24 cellular contexts compared by ENCODE assay signal in genomic region chr1:39628807-39629347, GRCh38. TPM values are rescaled to one million over a fixed set of nuclear protein-coding genes. Genes with fewer than 3 reads are reported as not detected.
DNase-seq lines count a peak whose midpoint lies in the region; ATAC-seq, FAIRE-seq and TF ChIP-seq lines count a peak whose summit lies in the region.
"Had no signal": no experiment of that assay in that cellular context is flagged by ENCODE, and none has a peak within 500 bp of the region (broad histone marks: within the 10 kb centered on the region; RNA-seq: fewer than 3 reads in every experiment).

No MANE protein-coding gene starts in this region.

- no peaks in the 10 kb centered on the region for H3K79me2 ChIP-seq in K562 (ENCODE audit: control insufficient read depth, insufficient read depth, low read length)

- H3K27ac Mint-ChIP-seq in activated T-cell treated with anti-CD3 and anti-CD28 coated beads, Interleukin-2, amount 50 U/mL, for 24 hours: no peak overlapping the region
- H3K27ac Mint-ChIP-seq: CD4-positive, CD25-positive, alpha-beta regulatory T cell; CD8-positive, alpha-beta memory T cell had no signal

- peaks cover 13% of the 10 kb centered on the region for H3K27me3 Mint-ChIP-seq in activated T-cell treated with anti-CD3 and anti-CD28 coated beads, Interleukin-2, amount 50 U/mL, for 4 hours (ENCODE audit: low read depth)
- peaks cover 11% of the 10 kb centered on the region for H3K27me3 Mint-ChIP-seq in activated T-cell treated with anti-CD3 and anti-CD28 coated beads, Interleukin-2, amount 50 U/mL, for 24 hours

- H3K27ac ChIP-seq in ascending aorta: peak overlapping the region; percentile 98
- no peak overlapping the region for H3K27ac ChIP-seq in K562 (ENCODE audit: extremely low read depth, low read depth, low read length)
- peak overlapping the region; percentile 96 to 97 for H3K27ac ChIP-seq in tibial artery
- H3K27ac ChIP-seq: GM23248, HL-60 had no signal

- H3K36me3 Mint-ChIP-seq in activated T-cell treated with anti-CD3 and anti-CD28 coated beads, Interleukin-2, amount 50 U/mL, for 4 hours (ENCODE audit: insufficient read depth): no peaks in the 10 kb centered on the region
- no peaks in the 10 kb centered on the region for H3K36me3 Mint-ChIP-seq in activated T-cell treated with anti-CD3 and anti-CD28 coated beads, Interleukin-2, amount 50 U/mL, for 24 hours (ENCODE audit: low read depth)
- H3K36me3 Mint-ChIP-seq: CD4-positive, CD25-positive, alpha-beta regulatory T cell; CD8-positive, alpha-beta memory T cell had no signal

- no peak overlapping the region for H3K9ac ChIP-seq in K562 (ENCODE audit: insufficient read depth in 1 of 2, low read depth in 2 of 2, low read length in 2 of 2)
- H3K9ac ChIP-seq: GM23248 had no signal

- H3K9me1 ChIP-seq in K562 (ENCODE audit: control insufficient read depth, insufficient read depth, low read length): peaks cover 9% of the 10 kb centered on the region

- intact Hi-C loops in ascending aorta (cut with DNase I): no loop called here
- intact Hi-C loops in K562 (cut with micrococcal nuclease): no loop called here
- intact Hi-C loops in tibial artery (cut with DNase I; ENCODE audit: low total_unique reads): no loop called here

- H2AFZ ChIP-seq in K562 (ENCODE audit: low read depth, low read length): no peak overlapping the region
- H2AFZ ChIP-seq: GM23248 had no signal

- peak; percentile 36 to 51 for ATAC-seq in activated T-cell treated with anti-CD3 and anti-CD28 coated beads, Interleukin-2, amount 50 U/mL, for 4 hours
- ATAC-seq in K562: no peak
- ATAC-seq in HG02623 (IDR thresholded peaks at IDR 0.05; ENCODE audit: unreplicated experiment): no peak

- no peak for TF ChIP-seq EP300 in K562 (IDR thresholded peaks at IDR 0.05; ENCODE audit: low read length)

- H3K27me3 ChIP-seq in ascending aorta (no peaks in the 10 kb centered on the region), K562 (ENCODE audit: control insufficient read depth in 2 of 2, insufficient read depth in 2 of 2, low read length in 2 of 2) (peaks cover 66 to 85% of the 10 kb centered on the region in 2 experiments), tibial artery (no peaks in the 10 kb centered on the region)
- H3K27me3 ChIP-seq: BE2C had no signal

- TF ChIP-seq CTCF in ascending aorta (IDR thresholded peaks at IDR 0.05) (no peak), K562 (IDR thresholded peaks at IDR 0.05 in 2 of 3, conservative IDR thresholded peaks at IDR 0.05 in 1 of 3; ENCODE audit: insufficient read depth in 2 of 3, low read depth in 1 of 3, low read length in 3 of 3) (no peak), tibial artery (IDR thresholded peaks at IDR 0.05) (no peak)

- no peak overlapping the region for H3K4me3 ChIP-seq in ascending aorta
- H3K4me3 ChIP-seq in K562: no peak overlapping the region
- no peak overlapping the region for H3K4me3 ChIP-seq in tibial artery
- H3K4me3 ChIP-seq: GM23248, HAP-1 had no signal

- 24% methylated on average over 11 of the region's 11 CpGs for WGBS in K562 (ENCODE audit: insufficient coverage, low coverage, missing lambda C conversion rate)

- TF ChIP-seq RAD21 in K562 (CRISPR knock-in tag; conservative IDR thresholded peaks at IDR 0.05 in 1 of 2, IDR thresholded peaks at IDR 0.05 in 1 of 2): no peak

- no peak overlapping the region for H3K4me2 ChIP-seq in K562 (ENCODE audit: insufficient read depth, low read length)

- no peak for DNase-seq in activated T-cell treated with anti-CD3 and anti-CD28 coated beads, Interleukin-2, amount 50 U/mL, for 4 hours
- no peak for DNase-seq in activated T-cell treated with anti-CD3 and anti-CD28 coated beads, Interleukin-2, amount 50 U/mL, for 24 hours
- DNase-seq in ascending aorta (ENCODE audit: low spot score in 2 of 2): no peak
- DNase-seq in K562 (ENCODE audit: extremely low read depth in 1 of 4, low spot score in 3 of 4): no peak
- no peak for DNase-seq in tibial artery
- DNase-seq in NCI-H128 (lab: John Stamatoyannopoulos, UW; ENCODE audit: unreplicated experiment): no peak
- DNase-seq: ACHN; BE2C; C1 segment of cervical spinal cord; Caco-2; CD4-positive, CD25-positive, alpha-beta regulatory T cell; CD8-positive, alpha-beta memory T cell; GM23248; IMR-90 had no signal

- no peak for TF ChIP-seq POLR2A in K562 (conservative IDR thresholded peaks at IDR 0.05)

- H3K4me1 Mint-ChIP-seq in activated T-cell treated with anti-CD3 and anti-CD28 coated beads, Interleukin-2, amount 50 U/mL, for 4 hours (ENCODE audit: low read depth): peaks cover 3% of the 10 kb centered on the region
- peaks cover 19% of the 10 kb centered on the region for H3K4me1 Mint-ChIP-seq in activated T-cell treated with anti-CD3 and anti-CD28 coated beads, Interleukin-2, amount 50 U/mL, for 24 hours (ENCODE audit: low read depth)
- H3K4me1 Mint-ChIP-seq: CD8-positive, alpha-beta memory T cell had no signal

- peaks cover 29% of the 10 kb centered on the region for H4K20me1 ChIP-seq in K562 (replicated peaks; ENCODE audit: control insufficient read depth, insufficient read depth, low read length)

- FAIRE-seq in K562 (lab: Jason Lieb, UNC): no peak
- FAIRE-seq: A204.1, D721Med, G401.6, GM12892, GM18507 had no signal

- H3K9me3 ChIP-seq in ascending aorta (no peaks in the 10 kb centered on the region), K562 (replicated peaks; ENCODE audit: control insufficient read depth, insufficient read depth, low read depth, low read length) (no peaks in the 10 kb centered on the region), tibial artery (no peaks in the 10 kb centered on the region)
- H3K9me3 ChIP-seq: BE2C, Caco-2, HAP-1 had no signal

- in situ Hi-C loops in K562 (cut with MboI): no loop called here

- BruUV-seq in K562 (replicated peaks; lab: Mats Ljungman, UMichigan): no TSS peak

- H3K4me1 ChIP-seq in ascending aorta (peaks cover 24 to 43% of the 10 kb centered on the region in 2 donors), K562 (replicated peaks in 1 of 2; ENCODE audit: control insufficient read depth in 2 of 2, insufficient read depth in 2 of 2, low read length in 2 of 2) (peaks cover 3 to 16% of the 10 kb centered on the region in 2 experiments; a peak in 3 of 5 replicates), tibial artery (peaks cover 6 to 67% (median 52%) of the 10 kb centered on the region in 4 donors)
- H3K4me1 ChIP-seq: Caco-2 had no signal

- H3K36me3 ChIP-seq in ascending aorta (peaks cover 52 to 55% of the 10 kb centered on the region in 2 donors), K562 (ENCODE audit: control insufficient read depth, insufficient read depth, low read length) (no peaks in the 10 kb centered on the region), tibial artery (peaks cover 48 to 64% (median 48%) of the 10 kb centered on the region in 3 donors)
- H3K36me3 ChIP-seq: BE2C had no signal

- POLR2A ChIA-PET in K562 (lab: Yijun Ruan, JAX): no interaction called here

- CTCF ChIA-PET in K562 (lab: Yijun Ruan, JAX; ENCODE audit: low intra/inter-chr PET ratio): no interaction called here

- no peak overlapping the region for H3K4me3 Mint-ChIP-seq in activated T-cell treated with anti-CD3 and anti-CD28 coated beads, Interleukin-2, amount 50 U/mL, for 4 hours
- no peak overlapping the region for H3K4me3 Mint-ChIP-seq in activated T-cell treated with anti-CD3 and anti-CD28 coated beads, Interleukin-2, amount 50 U/mL, for 24 hours
- H3K4me3 Mint-ChIP-seq: CD4-positive, CD25-positive, alpha-beta regulatory T cell; CD8-positive, alpha-beta memory T cell had no signal

- H3K9me3 Mint-ChIP-seq in activated T-cell treated with anti-CD3 and anti-CD28 coated beads, Interleukin-2, amount 50 U/mL, for 4 hours: no peaks in the 10 kb centered on the region
- H3K9me3 Mint-ChIP-seq in activated T-cell treated with anti-CD3 and anti-CD28 coated beads, Interleukin-2, amount 50 U/mL, for 24 hours: no peaks in the 10 kb centered on the region
- H3K9me3 Mint-ChIP-seq: CD4-positive, CD25-positive, alpha-beta regulatory T cell; CD8-positive, alpha-beta memory T cell had no signal

RNA-seq across cellular contexts. Expression of gene HEYL, which starts 10.6 kb away (rescaled TPM):
- total RNA-seq in activated T-cell treated with anti-CD3 and anti-CD28 coated beads, Interleukin-2, amount 50 U/mL, for 4 hours: under 1 TPM; 0.05 to 0.11 (median 0.08) TPM
- total RNA-seq in ascending aorta: 34.0 TPM
- 0.63 and 1.4 TPM in 2 replicates for total RNA-seq in K562 (2011; cell fraction: chromatin; rRNA removed; ENCODE audit: low replicate concordance)
- total RNA-seq in K562 (2011; cell fraction: nucleolus; rRNA removed): 0.53 and 1.0 TPM in 2 replicates
- total RNA-seq in K562 (2011; cell fraction: nucleoplasm; rRNA removed): 0.84 and 0.88 TPM in 2 replicates
- 0.14 and 0.37 TPM in 2 replicates for total RNA-seq in K562 (2014; rRNA removed)
- 0.32 and 0.33 TPM in 2 replicates for total RNA-seq in K562 (2014; rRNA removed; fragmentation: Illumina TruSeq; extraction: Trizol)
- total RNA-seq in K562 (2015; rRNA removed; fragmentation: Illumina TruSeq; extraction: Trizol): 0.15 and 0.22 TPM in 2 replicates
- total RNA-seq in K562 (2021): 0.78 and 0.89 TPM in 2 replicates
- 0.25 and 0.50 TPM in 2 replicates for polyA plus RNA-seq in K562 (2011; rRNA removed)
- polyA plus RNA-seq in K562 (2011; cell fraction: cytosol; rRNA removed): 0.38 and 0.48 TPM in 2 replicates
- 0.48 and 0.52 TPM in 2 replicates for polyA plus RNA-seq in K562 (2011; cell fraction: nucleus; rRNA removed)
- polyA plus RNA-seq in K562 (2012): 0.56 and 0.89 TPM in 2 replicates
- 0.69 and 0.70 TPM in 2 replicates for polyA plus RNA-seq in K562 (2014; fragmentation: Illumina TruSeq; extraction: Trizol)
- polyA plus RNA-seq in K562 (2014; fragmentation: Nextera tagmentation; extraction: Ambion mirVana): under 1 TPM; 0.13 to 0.14 TPM
- polyA plus RNA-seq in K562 (2014; rRNA removed): 0.33 and 0.71 TPM in 2 replicates
- polyA minus RNA-seq in K562 (2011; rRNA and poly(A)+ RNA removed): 0.48 and 0.53 TPM in 2 replicates
- polyA minus RNA-seq in K562 (2011; cell fraction: cytosol; rRNA and poly(A)+ RNA removed): 0.29 and 0.36 TPM in 2 replicates
- polyA minus RNA-seq in K562 (2011; cell fraction: nucleus; rRNA and poly(A)+ RNA removed): 0.44 and 0.54 TPM in 2 replicates
- total RNA-seq: GM23248, H4, HT1080, IMR-90 had no signal
- polyA plus RNA-seq: CD4-positive, CD25-positive, alpha-beta regulatory T cell; CD8-positive, alpha-beta memory T cell; GM23248 had no signal

RNA-seq across cellular contexts. Expression of gene NT5C1A, which starts 43.0 kb away (rescaled TPM):
- total RNA-seq in activated T-cell treated with anti-CD3 and anti-CD28 coated beads, Interleukin-2, amount 50 U/mL, for 4 hours: not detected
- not detected for total RNA-seq in ascending aorta
- total RNA-seq in K562 (2011; cell fraction: chromatin; rRNA removed; ENCODE audit: low replicate concordance): not detected in 2 replicates
- 0.33 TPM in 1 of 2 replicates, not detected in the other for total RNA-seq in K562 (2011; cell fraction: nucleolus; rRNA removed)
- not detected in 2 replicates for total RNA-seq in K562 (2011; cell fraction: nucleoplasm; rRNA removed)
- total RNA-seq in K562 (2014; rRNA removed): not detected in 2 replicates
- total RNA-seq in K562 (2014; rRNA removed; fragmentation: Illumina TruSeq; extraction: Trizol): not detected in 2 replicates
- total RNA-seq in K562 (2015; rRNA removed; fragmentation: Illumina TruSeq; extraction: Trizol): not detected in 2 replicates
- total RNA-seq in K562 (2021): not detected in 2 replicates
- polyA plus RNA-seq in K562 (2011; rRNA removed): not detected in 2 replicates
- polyA plus RNA-seq in K562 (2011; cell fraction: cytosol; rRNA removed): not detected in 2 replicates
- not detected in 2 replicates for polyA plus RNA-seq in K562 (2011; cell fraction: nucleus; rRNA removed)
- polyA plus RNA-seq in K562 (2012): not detected in 2 replicates
- not detected in 2 replicates for polyA plus RNA-seq in K562 (2014; fragmentation: Illumina TruSeq; extraction: Trizol)
- polyA plus RNA-seq in K562 (2014; fragmentation: Nextera tagmentation; extraction: Ambion mirVana): not detected
- not detected in 2 replicates for polyA plus RNA-seq in K562 (2014; rRNA removed)
- not detected in 2 replicates for polyA minus RNA-seq in K562 (2011; rRNA and poly(A)+ RNA removed)
- polyA minus RNA-seq in K562 (2011; cell fraction: cytosol; rRNA and poly(A)+ RNA removed): not detected in 2 replicates
- not detected in 2 replicates for polyA minus RNA-seq in K562 (2011; cell fraction: nucleus; rRNA and poly(A)+ RNA removed)
- total RNA-seq: Caco-2; CD8-positive, alpha-beta memory T cell; GM23248; HT1080; IMR-90 had no signal
- polyA plus RNA-seq: CD8-positive, alpha-beta memory T cell; GM23248; IMR-90 had no signal

RNA-seq across cellular contexts. Expression of gene PABPC4, which starts 52.3 kb away (rescaled TPM):
- total RNA-seq in activated T-cell treated with anti-CD3 and anti-CD28 coated beads, Interleukin-2, amount 50 U/mL, for 4 hours: 100 to 1,000 TPM; 544 to 556 (median 548) TPM
- total RNA-seq in ascending aorta (175 TPM), K562 (2014; rRNA removed) (207 and 244 TPM in 2 replicates), K562 (2014; rRNA removed; fragmentation: Illumina TruSeq; extraction: Trizol) (212 and 220 TPM in 2 replicates), K562 (2015; rRNA removed; fragmentation: Illumina TruSeq; extraction: Trizol) (169 and 175 TPM in 2 replicates), K562 (2021) (520 and 526 TPM in 2 replicates)
- total RNA-seq in K562 (2011; cell fraction: chromatin; rRNA removed; ENCODE audit: low replicate concordance): 568 TPM in 2 replicates
- 333 and 358 TPM in 2 replicates for total RNA-seq in K562 (2011; cell fraction: nucleolus; rRNA removed)
- 368 and 413 TPM in 2 replicates for total RNA-seq in K562 (2011; cell fraction: nucleoplasm; rRNA removed)
- polyA plus RNA-seq in K562 (2011; rRNA removed) (145 and 147 TPM in 2 replicates), K562 (2014; fragmentation: Illumina TruSeq; extraction: Trizol) (369 and 413 TPM in 2 replicates), K562 (2014; fragmentation: Nextera tagmentation; extraction: Ambion mirVana) (10 to 100 TPM; 77.7 to 88.4 TPM), K562 (2014; rRNA removed) (264 and 303 TPM in 2 replicates)
- polyA plus RNA-seq in K562 (2011; cell fraction: cytosol; rRNA removed): 136 and 188 TPM in 2 replicates
- 574 and 790 TPM in 2 replicates for polyA plus RNA-seq in K562 (2011; cell fraction: nucleus; rRNA removed)
- polyA plus RNA-seq in K562 (2012): 240 and 315 TPM in 2 replicates
- 134 and 150 TPM in 2 replicates for polyA minus RNA-seq in K562 (2011; rRNA and poly(A)+ RNA removed)
- polyA minus RNA-seq in K562 (2011; cell fraction: cytosol; rRNA and poly(A)+ RNA removed): 197 and 243 TPM in 2 replicates
- 113 and 158 TPM in 2 replicates for polyA minus RNA-seq in K562 (2011; cell fraction: nucleus; rRNA and poly(A)+ RNA removed)

Comparison
In these comparisons a context has a peak if more than half of its experiments do, and no peak if none do; other contexts are left out.
1. ATAC-seq: peak in activated T-cell treated with anti-CD3 and anti-CD28 coated beads, Interleukin-2, amount 50 U/mL, for 4 hours (2 of 2); none in K562 (single experiment) and HG02623 (single experiment).
2. RNA of gene HEYL, which starts 10.6 kb away (total RNA-seq): 34.0 TPM in ascending aorta (single experiment); 0.14 to 1.4 TPM in K562 and 0.05 to 0.11 TPM in activated T-cell treated with anti-CD3 and anti-CD28 coated beads, Interleukin-2, amount 50 U/mL, for 4 hours; every median in the first group is over 10 times any median in the second.